ENCODE assay signal across 8 cellular contexts in the genomic region with DNA sequence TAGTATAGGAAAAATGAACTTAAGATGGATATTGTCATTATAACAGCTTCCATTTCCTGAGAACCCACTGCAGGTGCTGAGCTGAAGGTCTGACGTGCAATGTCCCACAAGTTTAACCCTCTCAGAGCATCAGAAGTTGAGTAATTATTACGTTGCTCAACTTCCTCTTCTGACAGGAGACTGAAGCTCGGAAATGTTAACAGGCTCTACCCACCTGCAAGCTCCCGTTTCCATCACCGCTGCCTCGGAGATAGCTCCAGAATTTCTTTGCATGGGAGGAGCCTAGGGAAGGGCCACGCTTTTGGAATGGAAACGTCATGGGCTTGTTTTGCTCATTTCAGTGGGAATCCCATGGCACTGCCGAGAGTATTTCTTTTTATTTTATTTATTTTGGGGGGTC. TPM values are rescaled to one million over a fixed set of nuclear protein-coding genes. Genes with fewer than 3 reads are reported as not detected.
DNase-seq lines count a peak whose midpoint lies in the region; ATAC-seq and TF ChIP-seq lines count a peak whose summit lies in the region.

No MANE protein-coding gene starts in this region.

- H3K27ac Mint-ChIP-seq in activated CD4-positive, alpha-beta T cell treated with anti-CD3 and anti-CD28 coated beads, Interleukin-2, amount 10 ng/mL, durations not matched to agents 24 days and 14 days: peak overlapping the region; percentile 93
- H3K27ac Mint-ChIP-seq in chondrocyte (ENCODE audit: unreplicated experiment) (no peak overlapping the region), HFFc6 (no peak overlapping the region)

- no TSS peak for BruUV-seq in OCI-LY7 (replicated peaks; lab: Mats Ljungman, UMichigan)

- ATAC-seq in stimulated activated naive CD8-positive, alpha-beta T cell treated with anti-CD3 and anti-CD28 coated beads, Interleukin-15, Interleukin-2, amounts not matched to agents 100 U/mL and 50 U/mL, for 24 hours: peak; percentile 49
- ATAC-seq in HG03039 (IDR thresholded peaks at IDR 0.05; ENCODE audit: unreplicated experiment): no peak
- ATAC-seq in sciatic nerve: no peak

- no peaks in the 10 kb centered on the region for H3K9me3 Mint-ChIP-seq in activated CD4-positive, alpha-beta T cell treated with anti-CD3 and anti-CD28 coated beads, Interleukin-2, amount 10 ng/mL, durations not matched to agents 24 days and 14 days
- H3K9me3 Mint-ChIP-seq in chondrocyte (ENCODE audit: low read depth): no peaks in the 10 kb centered on the region
- no peaks in the 10 kb centered on the region for H3K9me3 Mint-ChIP-seq in HFFc6

- H3K27me3 Mint-ChIP-seq in activated CD4-positive, alpha-beta T cell treated with anti-CD3 and anti-CD28 coated beads, Interleukin-2, amount 10 ng/mL, durations not matched to agents 24 days and 14 days: peaks cover 13% of the 10 kb centered on the region
- H3K27me3 Mint-ChIP-seq in chondrocyte (ENCODE audit: low read depth): no peaks in the 10 kb centered on the region
- no peaks in the 10 kb centered on the region; the same call in 1 of the 2 replicates for H3K27me3 Mint-ChIP-seq in HFFc6 (ENCODE audit: insufficient read depth)

- peak overlapping the region; percentile 71 for H3K4me2 ChIP-seq in OCI-LY7 (ENCODE audit: low read length)

- peak overlapping the region; percentile 92 for H3K4me3 ChIP-seq in OCI-LY7 (ENCODE audit: low read depth, low read length, poor library complexity, severe bottlenecking)

- no peaks in the 10 kb centered on the region for H3K9me2 ChIP-seq in OCI-LY7 (ENCODE audit: insufficient read depth, low read length)

- H4K20me1 ChIP-seq in OCI-LY7 (ENCODE audit: insufficient read depth, low read length): peaks cover 30% of the 10 kb centered on the region

- TF ChIP-seq CTCF in OCI-LY7 (conservative IDR thresholded peaks at IDR 0.05; ENCODE audit: low read length) (no peak), chondrocyte (IDR thresholded peaks at IDR 0.05) (no peak), HFFc6 (IDR thresholded peaks at IDR 0.05) (no peak)

- peaks cover 32% of the 10 kb centered on the region for H3K4me1 Mint-ChIP-seq in activated CD4-positive, alpha-beta T cell treated with anti-CD3 and anti-CD28 coated beads, Interleukin-2, amount 10 ng/mL, durations not matched to agents 24 days and 14 days
- H3K4me1 Mint-ChIP-seq in chondrocyte (ENCODE audit: low read depth) (peaks cover 40% of the 10 kb centered on the region), HFFc6 (ENCODE audit: low read depth) (peaks cover 56% of the 10 kb centered on the region)

- intact Hi-C loops in activated CD4-positive, alpha-beta T cell treated with anti-CD3 and anti-CD28 coated beads, Interleukin-2, amount 10 ng/mL, durations not matched to agents 24 days and 14 days (cut with micrococcal nuclease): loop anchor here (1.0 to 5.0 kb wide), 4 partner anchors 14 to 1073 kb away; partner anchors contain the start of gene SPTAN1
- intact Hi-C loops in OCI-LY7 (cut with micrococcal nuclease; ENCODE audit: unreplicated experiment): loop anchor here (5.0 kb wide), 1 partner anchor 448 kb away; the partner anchor contains the start of gene IER5L
- intact Hi-C loops in sciatic nerve (cut with DNase I): loop anchor here (5.0 kb wide), 2 partner anchors 453 to 488 kb away; no protein-coding TSS in a partner anchor

- peak overlapping the region; percentile 83 for H3K4me3 Mint-ChIP-seq in activated CD4-positive, alpha-beta T cell treated with anti-CD3 and anti-CD28 coated beads, Interleukin-2, amount 10 ng/mL, durations not matched to agents 24 days and 14 days
- H3K4me3 Mint-ChIP-seq in chondrocyte (ENCODE audit: unreplicated experiment) (peak overlapping the region; percentile 16), HFFc6 (no peak overlapping the region)

- peak overlapping the region; percentile 63; the same call in 1 of the 2 replicates for H2AFZ ChIP-seq in OCI-LY7 (ENCODE audit: low read length)

- H3K4me1 ChIP-seq in OCI-LY7 (ENCODE audit: insufficient read depth, low read length, poor library complexity, severe bottlenecking): peaks cover 43% of the 10 kb centered on the region

- POLR2A ChIA-PET in OCI-LY7 (lab: Charles Lee): interaction anchor here (1.0 to 1.3 kb wide), 2 partner anchors 44 to 491 kb away, joined by 3 to 5 read pairs; no protein-coding TSS in a partner anchor

- H3K36me3 Mint-ChIP-seq in activated CD4-positive, alpha-beta T cell treated with anti-CD3 and anti-CD28 coated beads, Interleukin-2, amount 10 ng/mL, durations not matched to agents 24 days and 14 days (ENCODE audit: low read depth): peaks cover 13% of the 10 kb centered on the region
- H3K36me3 Mint-ChIP-seq in chondrocyte (ENCODE audit: low read depth) (no peaks in the 10 kb centered on the region), HFFc6 (ENCODE audit: low read depth) (peaks cover 5% of the 10 kb centered on the region; the same call in 1 of the 2 replicates)

- peak; percentile 81 for DNase-seq in activated CD4-positive, alpha-beta T cell treated with anti-CD3 and anti-CD28 coated beads, Interleukin-2, amount 10 ng/mL, durations not matched to agents 24 days and 14 days
- no peak for DNase-seq in activated CD4-positive, alpha-beta T cell treated with anti-CD3 and anti-CD28 coated beads, Interleukin-2, amount 50 U/mL, for 4 hours
- DNase-seq in OCI-LY7 (ENCODE audit: low spot score): peak; percentile 73
- no peak for DNase-seq in chondrocyte (ENCODE audit: low spot score)
- no peak for DNase-seq in stimulated activated naive CD8-positive, alpha-beta T cell treated with anti-CD3 and anti-CD28 coated beads, Interleukin-15, Interleukin-2, amounts not matched to agents 100 U/mL and 50 U/mL, for 24 hours
- no peak for DNase-seq in sciatic nerve (ENCODE audit: low spot score)
- DNase-seq in HFFc6: no peak

- no peaks in the 10 kb centered on the region for H3K9me3 ChIP-seq in OCI-LY7 (ENCODE audit: low read length)

- H3K27ac ChIP-seq in OCI-LY7 (ENCODE audit: low read depth, low read length, poor library complexity, severe bottlenecking): peak overlapping the region; percentile 73

- peaks cover 28% of the 10 kb centered on the region for H3K36me3 ChIP-seq in OCI-LY7 (ENCODE audit: insufficient read depth, low read length)

- peaks cover 38% of the 10 kb centered on the region for H3K79me2 ChIP-seq in OCI-LY7 (ENCODE audit: insufficient read depth, low read depth, low read length)

- CTCF ChIA-PET in OCI-LY7 (lab: Charles Lee; ENCODE audit: unreplicated experiment): interaction anchor here (1.0 to 1.7 kb wide), 2 partner anchors 17 to 482 kb away, joined by 4 to 5 read pairs; no protein-coding TSS in a partner anchor

RNA-seq across cellular contexts. Expression of gene NTMT1, which starts 1.0 kb away (rescaled TPM):
- total RNA-seq in activated CD4-positive, alpha-beta T cell treated with anti-CD3 and anti-CD28 coated beads, Interleukin-2, amount 10 ng/mL, durations not matched to agents 24 days and 14 days: 72.0 and 72.4 TPM in 2 replicates
- total RNA-seq in OCI-LY7 (2014; rRNA removed; shearing (Covaris generic)): 46.6 and 51.9 TPM in 2 replicates
- total RNA-seq in OCI-LY7 (2022) (59.8 and 64.2 TPM in 2 replicates), chondrocyte (32.6 to 37.4 TPM (median 34.4 TPM) in 3 replicates), sciatic nerve (28.0 TPM)
- total RNA-seq in HFFc6 (2021; fragmentation: NEBNext Ultra II Directional; extraction: Animal tissue kit (Norgen Biotek cat#: 25700)): 10 to 100 TPM; 81.6 to 90.0 (median 87.7) TPM

RNA-seq across cellular contexts. Expression of gene C9orf50, which starts 4.0 kb away (rescaled TPM):
- total RNA-seq in activated CD4-positive, alpha-beta T cell treated with anti-CD3 and anti-CD28 coated beads, Interleukin-2, amount 10 ng/mL, durations not matched to agents 24 days and 14 days: not detected in 2 replicates
- not detected in 2 replicates for total RNA-seq in OCI-LY7 (2014; rRNA removed; shearing (Covaris generic))
- not detected in 2 replicates for total RNA-seq in OCI-LY7 (2022)
- total RNA-seq in chondrocyte: 0.30 to 0.39 TPM (median 0.38 TPM) in 3 replicates
- 2.2 TPM for total RNA-seq in sciatic nerve
- total RNA-seq in HFFc6 (2021; fragmentation: NEBNext Ultra II Directional; extraction: Animal tissue kit (Norgen Biotek cat#: 25700)): under 1 TPM in 2 of 6 experiments, not detected in 4; 0.14 to 0.20 TPM

RNA-seq across cellular contexts. Expression of gene ASB6, which starts 17.0 kb away (rescaled TPM):
- total RNA-seq in activated CD4-positive, alpha-beta T cell treated with anti-CD3 and anti-CD28 coated beads, Interleukin-2, amount 10 ng/mL, durations not matched to agents 24 days and 14 days: 21.9 and 22.7 TPM in 2 replicates
- 17.5 and 21.4 TPM in 2 replicates for total RNA-seq in OCI-LY7 (2014; rRNA removed; shearing (Covaris generic))
- total RNA-seq in OCI-LY7 (2022) (18.9 and 19.0 TPM in 2 replicates), chondrocyte (17.4 to 18.1 TPM (median 17.7 TPM) in 3 replicates), sciatic nerve (18.6 TPM)
- total RNA-seq in HFFc6 (2021; fragmentation: NEBNext Ultra II Directional; extraction: Animal tissue kit (Norgen Biotek cat#: 25700)): 10 to 100 TPM; 28.9 to 33.1 (median 30.6) TPM

RNA-seq across cellular contexts. Expression of gene PRRX2, which starts 40.5 kb away (rescaled TPM):
- total RNA-seq in activated CD4-positive, alpha-beta T cell treated with anti-CD3 and anti-CD28 coated beads, Interleukin-2, amount 10 ng/mL, durations not matched to agents 24 days and 14 days: 3.4 and 3.8 TPM in 2 replicates
- total RNA-seq in OCI-LY7 (2014; rRNA removed; shearing (Covaris generic)): not detected in 2 replicates
- not detected in 2 replicates for total RNA-seq in OCI-LY7 (2022)
- 4.9 to 5.7 TPM (median 5.0 TPM) in 3 replicates for total RNA-seq in chondrocyte
- total RNA-seq in sciatic nerve: 13.2 TPM
- 100 to 1,000 TPM in 4 of 6 experiments, 10 to 100 TPM in 2; 34.0 to 113 (median 102) TPM for total RNA-seq in HFFc6 (2021; fragmentation: NEBNext Ultra II Directional; extraction: Animal tissue kit (Norgen Biotek cat#: 25700))

Comparison
In these comparisons a context has a peak if more than half of its experiments do, and no peak if none do; other contexts are left out.
1. DNase-seq: peak in activated CD4-positive, alpha-beta T cell treated with anti-CD3 and anti-CD28 coated beads, Interleukin-2, amount 10 ng/mL, durations not matched to agents 24 days and 14 days (single experiment) and OCI-LY7 (single experiment); none in activated CD4-positive, alpha-beta T cell treated with anti-CD3 and anti-CD28 coated beads, Interleukin-2, amount 50 U/mL, for 4 hours (0 of 2), chondrocyte (single experiment), stimulated activated naive CD8-positive, alpha-beta T cell treated with anti-CD3 and anti-CD28 coated beads, Interleukin-15, Interleukin-2, amounts not matched to agents 100 U/mL and 50 U/mL, for 24 hours (single experiment), sciatic nerve (single experiment) and HFFc6 (single experiment).